ENCODE assay signal across 1 cellular context in the genomic region with DNA sequence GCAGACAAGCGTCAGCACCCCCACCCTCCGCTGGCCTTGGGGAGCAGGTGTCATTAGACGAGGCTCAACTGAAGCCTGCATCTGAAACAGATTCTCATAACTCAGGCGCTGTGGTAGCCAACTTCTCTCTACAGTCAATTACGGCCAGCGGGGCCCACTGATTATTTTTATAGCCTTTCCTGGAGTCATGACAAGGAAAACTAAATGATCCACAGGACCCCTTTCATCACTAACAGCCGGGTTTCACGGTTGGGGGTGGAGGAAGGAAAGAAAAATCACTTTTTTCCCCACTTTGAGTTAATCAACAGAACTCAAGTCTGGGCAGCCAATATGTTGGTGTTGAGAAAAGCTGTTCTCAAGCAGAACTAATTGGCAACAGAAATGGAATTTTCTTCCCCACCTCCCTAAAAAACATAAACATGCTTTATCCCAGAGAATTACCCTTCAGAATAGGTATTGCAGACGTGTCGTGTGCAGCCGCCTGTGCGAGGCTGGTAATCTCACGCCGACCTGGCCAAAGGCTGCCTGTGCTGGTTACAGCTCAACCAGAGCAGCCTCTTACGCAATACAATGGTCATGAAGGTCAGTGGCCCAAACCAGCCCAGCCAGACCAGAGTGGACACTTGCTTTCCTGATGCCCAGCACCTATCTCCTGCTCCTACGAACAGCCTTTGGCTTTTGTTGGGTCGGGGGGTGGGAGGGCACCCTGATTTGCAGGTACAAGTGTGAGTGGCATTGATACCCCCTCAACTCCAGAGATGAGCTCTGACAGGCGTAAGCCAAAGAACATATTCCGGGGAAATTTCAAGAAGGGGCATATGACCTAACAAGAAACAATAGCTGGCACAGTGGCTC.
TF ChIP-seq lines count a peak whose summit lies in the region.

No MANE protein-coding gene starts in this region.

TF ChIP-seq in K562, 482 proteins besides CTCF, POLR2A, EP300 and RAD21 (continued from another document):
- no peak for TF ChIP-seq ZNF318 (IDR thresholded peaks at IDR 0.05; ENCODE audit: borderline replicate concordance in 1 of 2, low read depth in 1 of 2)
- no peak for TF ChIP-seq KHSRP (IDR thresholded peaks at IDR 0.05)
- no peak for TF ChIP-seq TBL1XR1 (IDR thresholded peaks at IDR 0.05; ENCODE audit: low read length in 2 of 2)
- no peak for TF ChIP-seq MEIS2 (IDR thresholded peaks at IDR 0.05; ENCODE audit: partially characterized antibody)
- peak; percentile 72 for TF ChIP-seq HMBOX1 (IDR thresholded peaks at IDR 0.05)
- TF ChIP-seq MTA1 (IDR thresholded peaks at IDR 0.05; ENCODE audit: borderline replicate concordance): no peak
- TF ChIP-seq BCL6 (CRISPR knock-in tag; IDR thresholded peaks at IDR 0.05): no peak
- no peak for TF ChIP-seq SIX5 (IDR thresholded peaks at IDR 0.05; ENCODE audit: borderline replicate concordance in 1 of 2, insufficient read depth in 1 of 2, low read depth in 1 of 2, low read length in 2 of 2)
- TF ChIP-seq, protein P1, sequence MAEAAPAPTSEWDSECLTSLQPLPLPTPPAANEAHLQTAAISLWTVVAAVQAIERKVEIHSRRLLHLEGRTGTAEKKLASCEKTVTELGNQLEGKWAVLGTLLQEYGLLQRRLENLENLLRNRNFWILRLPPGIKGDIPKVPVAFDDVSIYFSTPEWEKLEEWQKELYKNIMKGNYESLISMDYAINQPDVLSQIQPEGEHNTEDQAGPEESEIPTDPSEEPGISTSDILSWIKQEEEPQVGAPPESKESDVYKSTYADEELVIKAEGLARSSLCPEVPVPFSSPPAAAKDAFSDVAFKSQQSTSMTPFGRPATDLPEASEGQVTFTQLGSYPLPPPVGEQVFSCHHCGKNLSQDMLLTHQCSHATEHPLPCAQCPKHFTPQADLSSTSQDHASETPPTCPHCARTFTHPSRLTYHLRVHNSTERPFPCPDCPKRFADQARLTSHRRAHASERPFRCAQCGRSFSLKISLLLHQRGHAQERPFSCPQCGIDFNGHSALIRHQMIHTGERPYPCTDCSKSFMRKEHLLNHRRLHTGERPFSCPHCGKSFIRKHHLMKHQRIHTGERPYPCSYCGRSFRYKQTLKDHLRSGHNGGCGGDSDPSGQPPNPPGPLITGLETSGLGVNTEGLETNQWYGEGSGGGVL (CRISPR knock-in tag; IDR thresholded peaks at IDR 0.05): no peak
